In genomic region chr5:141848771-141849370, GRCh38 we compare ENCODE assay signal across 8 cellular contexts. TPM values are rescaled to one million over a fixed set of nuclear protein-coding genes. Genes with fewer than 3 reads are reported as not detected.
DNase-seq lines count a peak whose midpoint lies in the region; ATAC-seq and TF ChIP-seq lines count a peak whose summit lies in the region.

No MANE protein-coding gene starts in this region.

- H3K27me3 ChIP-seq in SK-N-SH (ENCODE audit: insufficient read depth) (no peaks in the 10 kb centered on the region; the same call in 1 of the 2 replicates), mucosa of rectum (ENCODE audit: control insufficient read depth in 2 of 2, insufficient read depth in 2 of 2, low read length in 2 of 2) (peaks cover 0 to 3% of the 10 kb centered on the region in 2 donors), transverse colon (no peaks in the 10 kb centered on the region)

- no peaks in the 10 kb centered on the region for H3K36me3 ChIP-seq in SK-N-SH (replicated peaks in 1 of 2; ENCODE audit: control insufficient read depth in 1 of 2, insufficient read depth in 2 of 2, low read length in 1 of 2)
- no peaks in the 10 kb centered on the region for H3K36me3 ChIP-seq in mucosa of rectum (ENCODE audit: control insufficient read depth in 2 of 2, insufficient read depth in 2 of 2, low read length in 2 of 2)
- no peaks in the 10 kb centered on the region for H3K36me3 ChIP-seq in transverse colon

- H4K20me1 ChIP-seq in SK-N-SH (ENCODE audit: insufficient read depth): no peaks in the 10 kb centered on the region

- TF ChIP-seq RAD21 in SK-N-SH (IDR thresholded peaks at IDR 0.05; ENCODE audit: low read length): no peak

- in situ Hi-C loops in transverse colon (cut with MboI; ENCODE audit: low pct_ligation_motif_present in 1 of 4, low pct_unique_long_range_greater_than_20kb in 1 of 4, low sequenced_read_pairs in 3 of 4): no loop called here

- H3K4me1 ChIP-seq in SK-N-SH (ENCODE audit: control insufficient read depth in 1 of 2, insufficient read depth in 2 of 2, low read depth in 1 of 2, low read length in 1 of 2) (peaks cover 8 to 40% of the 10 kb centered on the region in 2 experiments; a peak in 3 of 4 replicates), mucosa of rectum (ENCODE audit: control insufficient read depth in 2 of 2, insufficient read depth in 2 of 2, low read length in 2 of 2) (peaks cover 42 to 57% of the 10 kb centered on the region in 2 donors), transverse colon (peaks cover 15 to 53% (median 41%) of the 10 kb centered on the region in 4 donors)

- H3K9me3 Mint-ChIP-seq in effector memory CD8-positive, alpha-beta T cell: no peaks in the 10 kb centered on the region

- peak overlapping the region; percentile 98 for H3K4me2 ChIP-seq in SK-N-SH

- no peaks in the 10 kb centered on the region for H3K9me2 ChIP-seq in SK-N-SH

- peaks cover 3 to 9% of the 10 kb centered on the region in 2 donors for H3K4me1 Mint-ChIP-seq in effector memory CD8-positive, alpha-beta T cell (ENCODE audit: low read depth in 2 of 2)

- CTCF ChIA-PET in SK-N-SH (lab: Yijun Ruan, JAX): interaction anchor here (1.9 kb wide), 1 partner anchor 157 kb away, joined by 5 read pairs; no protein-coding TSS in a partner anchor

- peak overlapping the region; percentile 83 for H3K9ac ChIP-seq in SK-N-SH
- H3K9ac ChIP-seq in mucosa of rectum (ENCODE audit: low read depth in 1 of 2, low read length in 2 of 2): peak overlapping the region; percentile 89 to 96

- peak overlapping the region; percentile 74 to 82 for H3K4me3 ChIP-seq in SK-N-SH (ENCODE audit: low read depth in 2 of 2, low read length in 1 of 2)
- H3K4me3 ChIP-seq in mucosa of rectum (ENCODE audit: low read length in 2 of 2): peak overlapping the region; percentile 87 to 90
- H3K4me3 ChIP-seq in transverse colon: peak overlapping the region; percentile 47 to 77 (median 57)

- H2AFZ ChIP-seq in SK-N-SH (ENCODE audit: low read depth): peak overlapping the region; percentile 95

- peak; percentile 40 for TF ChIP-seq POLR2A in transverse colon (IDR thresholded peaks at IDR 0.05)

- TF ChIP-seq EP300 in SK-N-SH (IDR thresholded peaks at IDR 0.05; ENCODE audit: borderline replicate concordance in 1 of 2, low read depth in 1 of 2, low read length in 1 of 2) (no peak), transverse colon (IDR thresholded peaks at IDR 0.05; ENCODE audit: low read depth) (no peak)

- intact Hi-C loops in transverse colon (cut with DNase I; ENCODE audit: low total_unique reads): no loop called here

- TF ChIP-seq CTCF in SK-N-SH (IDR thresholded peaks at IDR 0.05) (no peak), transverse colon (IDR thresholded peaks at IDR 0.05) (no peak)

- H3K27me3 Mint-ChIP-seq in effector memory CD8-positive, alpha-beta T cell: peaks cover 3 to 17% of the 10 kb centered on the region in 2 donors

- no peaks in the 10 kb centered on the region for H3K9me3 ChIP-seq in SK-N-SH
- no peaks in the 10 kb centered on the region for H3K9me3 ChIP-seq in mucosa of rectum (ENCODE audit: control insufficient read depth in 2 of 2, low read length in 2 of 2)
- H3K9me3 ChIP-seq in transverse colon: no peaks in the 10 kb centered on the region

- peak overlapping the region; percentile 19 to 74 for H3K27ac Mint-ChIP-seq in effector memory CD8-positive, alpha-beta T cell

- WGBS in SK-N-SH (ENCODE audit: low lambda C conversion rate): 37% methylated on average over 8 of the region's 14 CpGs
- 18% methylated on average over 11 of the region's 14 CpGs; no CpG with 5 or more reads in 1 of the 2 donors for WGBS in transverse colon (ENCODE audit: low coverage in 1 of 2), 2 donors

- no peak; the same call in 1 of the 3 replicates for ATAC-seq in SK-N-SH treated with all-trans-retinoic acid at 6 μM for 48 hours
- peak; percentile 25 for ATAC-seq in HG03064 (IDR thresholded peaks at IDR 0.05; ENCODE audit: low read depth, unreplicated experiment)
- ATAC-seq in effector memory CD8-positive, alpha-beta T cell (replicated peaks): no peak

- H3K27ac ChIP-seq in SK-N-SH (ENCODE audit: low read depth in 2 of 2, low read length in 1 of 2): peak overlapping the region; percentile 83 to 98; a peak in 3 of 4 replicates
- H3K27ac ChIP-seq in mucosa of rectum (ENCODE audit: low read depth in 2 of 2, low read length in 2 of 2): peak overlapping the region; percentile 98 to 99
- H3K27ac ChIP-seq in transverse colon: peak overlapping the region; percentile 94 to 98 (median 96)

- POLR2A ChIA-PET in SK-N-SH (lab: Yijun Ruan, JAX): interaction anchor here (0.8 to 0.9 kb wide), 2 partner anchors 10 to 23 kb away, joined by 3 to 4 read pairs; no protein-coding TSS in a partner anchor

- DNase-seq in SK-N-SH (no peak), SW480 (ENCODE audit: low spot score) (peak; percentile 91), transverse colon (peak; percentile 79), superior temporal gyrus (ENCODE audit: extremely low spot score) (no peak)
- DNase-seq in effector memory CD8-positive, alpha-beta T cell: no peak

- H3K4me3 Mint-ChIP-seq in effector memory CD8-positive, alpha-beta T cell: peak overlapping the region; percentile 84 to 85

- H3F3A ChIP-seq in SK-N-SH (replicated peaks; ENCODE audit: insufficient read depth): peaks cover 5% of the 10 kb centered on the region

- H3K79me2 ChIP-seq in SK-N-SH (ENCODE audit: insufficient read depth): no peaks in the 10 kb centered on the region

- peaks cover 3% of the 10 kb centered on the region for H3K36me3 Mint-ChIP-seq in effector memory CD8-positive, alpha-beta T cell (ENCODE audit: insufficient read depth)

TF ChIP-seq in SK-N-SH, 30 proteins besides CTCF, POLR2A, EP300 and RAD21:
- TF ChIP-seq, protein P1, sequence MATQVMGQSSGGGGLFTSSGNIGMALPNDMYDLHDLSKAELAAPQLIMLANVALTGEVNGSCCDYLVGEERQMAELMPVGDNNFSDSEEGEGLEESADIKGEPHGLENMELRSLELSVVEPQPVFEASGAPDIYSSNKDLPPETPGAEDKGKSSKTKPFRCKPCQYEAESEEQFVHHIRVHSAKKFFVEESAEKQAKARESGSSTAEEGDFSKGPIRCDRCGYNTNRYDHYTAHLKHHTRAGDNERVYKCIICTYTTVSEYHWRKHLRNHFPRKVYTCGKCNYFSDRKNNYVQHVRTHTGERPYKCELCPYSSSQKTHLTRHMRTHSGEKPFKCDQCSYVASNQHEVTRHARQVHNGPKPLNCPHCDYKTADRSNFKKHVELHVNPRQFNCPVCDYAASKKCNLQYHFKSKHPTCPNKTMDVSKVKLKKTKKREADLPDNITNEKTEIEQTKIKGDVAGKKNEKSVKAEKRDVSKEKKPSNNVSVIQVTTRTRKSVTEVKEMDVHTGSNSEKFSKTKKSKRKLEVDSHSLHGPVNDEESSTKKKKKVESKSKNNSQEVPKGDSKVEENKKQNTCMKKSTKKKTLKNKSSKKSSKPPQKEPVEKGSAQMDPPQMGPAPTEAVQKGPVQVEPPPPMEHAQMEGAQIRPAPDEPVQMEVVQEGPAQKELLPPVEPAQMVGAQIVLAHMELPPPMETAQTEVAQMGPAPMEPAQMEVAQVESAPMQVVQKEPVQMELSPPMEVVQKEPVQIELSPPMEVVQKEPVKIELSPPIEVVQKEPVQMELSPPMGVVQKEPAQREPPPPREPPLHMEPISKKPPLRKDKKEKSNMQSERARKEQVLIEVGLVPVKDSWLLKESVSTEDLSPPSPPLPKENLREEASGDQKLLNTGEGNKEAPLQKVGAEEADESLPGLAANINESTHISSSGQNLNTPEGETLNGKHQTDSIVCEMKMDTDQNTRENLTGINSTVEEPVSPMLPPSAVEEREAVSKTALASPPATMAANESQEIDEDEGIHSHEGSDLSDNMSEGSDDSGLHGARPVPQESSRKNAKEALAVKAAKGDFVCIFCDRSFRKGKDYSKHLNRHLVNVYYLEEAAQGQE (IDR thresholded peaks at IDR 0.05; ENCODE audit: low read depth, low read length): peak; percentile 19; the same call in 1 of the 2 replicates
- no peak for TF ChIP-seq NRF1 (IDR thresholded peaks at IDR 0.05; ENCODE audit: low read depth, low read length)

TF ChIP-seq in SK-N-SH treated with all-trans-retinoic acid at 6 μM for 48 hours, 23 proteins besides CTCF, POLR2A, EP300 and RAD21 (continues in another document):
- no peak for TF ChIP-seq ZFP3 (CRISPR knock-in tag; IDR thresholded peaks at IDR 0.05)
- TF ChIP-seq TSHZ2 (CRISPR knock-in tag; IDR thresholded peaks at IDR 0.05): no peak
- no peak for TF ChIP-seq ESRRG (CRISPR knock-in tag; IDR thresholded peaks at IDR 0.05)
- TF ChIP-seq ISL1 (CRISPR knock-in tag; IDR thresholded peaks at IDR 0.05): no peak
- no peak for TF ChIP-seq RARB (CRISPR knock-in tag; IDR thresholded peaks at IDR 0.05)
- TF ChIP-seq OSR1 (CRISPR knock-in tag; IDR thresholded peaks at IDR 0.05): no peak
- no peak for TF ChIP-seq BACH2 (CRISPR knock-in tag; IDR thresholded peaks at IDR 0.05; ENCODE audit: borderline replicate concordance)

RNA-seq across cellular contexts. Expression of gene PCDH1, which starts 29.3 kb away (rescaled TPM):
- polyA plus RNA-seq in SK-N-SH (2012; rRNA removed): 0.08 and 0.10 TPM in 2 replicates
- polyA plus RNA-seq in SK-N-SH (2012; cell fraction: cytosol; rRNA removed): 0.06 and 0.13 TPM in 2 replicates
- 0.05 and 0.31 TPM in 2 replicates for polyA plus RNA-seq in SK-N-SH (2012; cell fraction: nucleus; rRNA removed)
- total RNA-seq in transverse colon: 100 to 1,000 TPM in 3 of 4 donors, 10 to 100 TPM in 1; 92.5 to 217 (median 164) TPM

Comparison
In these comparisons a context has a peak if more than half of its experiments do, and no peak if none do; other contexts are left out.
1. DNase-seq: peak in SW480 (single experiment) and transverse colon (single experiment); none in SK-N-SH (single experiment), effector memory CD8-positive, alpha-beta T cell (0 of 3) and superior temporal gyrus (single experiment).
2. Peak in every context shown above with its lines, with median percentiles within 50 percentile points of each other: H3K27ac ChIP-seq and H3K4me3 ChIP-seq.